In the genomic region with DNA sequence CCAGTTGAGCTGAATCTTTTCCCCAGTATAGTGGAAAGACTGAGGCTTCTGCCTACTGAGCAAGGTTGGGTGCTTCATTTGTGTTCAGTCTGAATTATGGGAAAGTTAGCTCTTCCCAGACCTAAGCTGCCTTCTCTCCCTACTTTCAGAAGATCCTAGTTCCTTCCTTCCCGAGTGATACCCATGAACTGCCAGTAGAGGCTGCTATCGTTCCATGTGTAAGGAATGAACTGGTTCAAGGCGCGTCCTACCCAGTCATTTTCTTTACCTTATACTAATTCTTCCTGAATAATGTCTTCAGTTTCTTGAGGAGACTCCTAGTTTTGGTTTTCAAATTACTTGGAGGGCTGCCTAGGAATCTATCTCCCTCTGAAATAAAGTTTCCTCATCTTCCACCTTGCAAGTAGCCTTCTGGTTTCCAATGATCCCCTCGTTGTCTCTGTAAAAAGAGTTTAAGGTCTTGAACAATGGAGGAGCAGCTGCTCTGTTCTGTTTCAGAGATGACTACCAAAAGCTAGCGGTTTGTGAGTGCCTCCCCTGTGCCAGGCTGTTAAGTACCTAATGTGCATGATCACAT, we compare ENCODE assay signal across 7 cellular contexts. TPM values are rescaled to one million over a fixed set of nuclear protein-coding genes. Genes with fewer than 3 reads are reported as not detected.
DNase-seq lines count a peak whose midpoint lies in the region; ATAC-seq and TF ChIP-seq lines count a peak whose summit lies in the region.

No MANE protein-coding gene starts in this region.

- no peak for ATAC-seq in GM21367 (IDR thresholded peaks at IDR 0.05; ENCODE audit: unreplicated experiment)

- no peak overlapping the region for H2AFZ ChIP-seq in osteoblast (ENCODE audit: low read length)

- H3K4me2 ChIP-seq in osteoblast (ENCODE audit: insufficient read depth, low read length) = no peak overlapping the region

- H3K79me2 ChIP-seq in osteoblast (ENCODE audit: insufficient read depth, low read length) = no peaks in the 10 kb centered on the region

- H3K4me3 ChIP-seq in fibroblast of pulmonary artery (replicated peaks; ENCODE audit: low read depth, low read length) (no peak overlapping the region), osteoblast (ENCODE audit: insufficient read depth, low read length) (no peak overlapping the region)

- in situ Hi-C loops in G401 (cut with HindIII; ENCODE audit: low sequenced_read_pairs) (no loop called here), SK-MEL-5 (cut with HindIII; ENCODE audit: low pct_unique_long_range_greater_than_20kb, low sequenced_read_pairs) (no loop called here)

- TF ChIP-seq CTCF in fibroblast of pulmonary artery (IDR thresholded peaks at IDR 0.05; ENCODE audit: low read length, missing control alignments) (no peak), osteoblast (IDR thresholded peaks at IDR 0.05; ENCODE audit: extremely low read depth, low read depth, low read length) (peak; percentile 100)

- H3K36me3 ChIP-seq in osteoblast (ENCODE audit: insufficient read depth, low read length) = peaks cover 55% of the 10 kb centered on the region

- peaks cover 29% of the 10 kb centered on the region for H4K20me1 ChIP-seq in osteoblast (ENCODE audit: insufficient read depth, low read length)

- no peaks in the 10 kb centered on the region for H3K27me3 ChIP-seq in osteoblast (ENCODE audit: insufficient read depth, low read length)

- H3K27ac ChIP-seq in osteoblast (ENCODE audit: low read depth, low read length) = no peak overlapping the region

- H3K9me3 ChIP-seq in osteoblast (ENCODE audit: low read depth, low read length) = no peaks in the 10 kb centered on the region

- H3K4me1 ChIP-seq in osteoblast (ENCODE audit: insufficient read depth, low read length) = peaks cover 16% of the 10 kb centered on the region

- peak; percentile 68 for DNase-seq in G401 (ENCODE audit: low spot score)
- peak; percentile 59 for DNase-seq in M059J (ENCODE audit: low read depth)
- DNase-seq in SK-MEL-5 (ENCODE audit: low read depth, low spot score) = peak; percentile 79
- DNase-seq in fibroblast of pulmonary artery (ENCODE audit: low read depth) = peak; percentile 85
- peak; percentile 95 for DNase-seq in osteoblast (ENCODE audit: insufficient read length, low spot score, missing footprints)
- no peak for DNase-seq in effector CD4-positive, alpha-beta T cell

RNA-seq across cellular contexts. Expression of a gene that starts 0.9 kb away (rescaled TPM):
- total RNA-seq in G401 (2014; rRNA removed; shearing (Covaris generic)) = not detected in 2 replicates
- total RNA-seq in M059J (2014; rRNA removed; shearing (Covaris generic)) = not detected in 2 replicates
- 0.26 and 0.69 TPM in 2 replicates for total RNA-seq in SK-MEL-5 (2014; rRNA removed; shearing (Covaris generic))
- 1.2 TPM in 2 replicates for polyA plus RNA-seq in SK-MEL-5 (2015; cell fraction: cytosol; rRNA removed)
- 4.8 and 8.4 TPM in 2 replicates for polyA plus RNA-seq in SK-MEL-5 (2015; cell fraction: nucleus; rRNA removed)
- 0.72 and 0.88 TPM in 2 replicates for total RNA-seq in osteoblast

RNA-seq across cellular contexts. Expression of a gene that starts 7.6 kb away (rescaled TPM):
- 0.78 TPM in 1 of 2 replicates, not detected in the other for total RNA-seq in G401 (2014; rRNA removed; shearing (Covaris generic))
- 0.02 TPM in 1 of 2 replicates, not detected in the other for total RNA-seq in M059J (2014; rRNA removed; shearing (Covaris generic))
- 0.26 TPM in 1 of 2 replicates, not detected in the other for total RNA-seq in SK-MEL-5 (2014; rRNA removed; shearing (Covaris generic))
- polyA plus RNA-seq in SK-MEL-5 (2015; cell fraction: cytosol; rRNA removed) = 0.25 and 0.36 TPM in 2 replicates
- 1.2 and 3.7 TPM in 2 replicates for polyA plus RNA-seq in SK-MEL-5 (2015; cell fraction: nucleus; rRNA removed)
- total RNA-seq in osteoblast = under 0.01 TPM in 1 of 2 replicates, not detected in the other

RNA-seq across cellular contexts. Expression of a gene that starts 10.2 kb away (rescaled TPM):
- total RNA-seq in G401 (2014; rRNA removed; shearing (Covaris generic)) = 53.6 and 116 TPM in 2 replicates
- 79.3 and 139 TPM in 2 replicates for total RNA-seq in M059J (2014; rRNA removed; shearing (Covaris generic))
- total RNA-seq in SK-MEL-5 (2014; rRNA removed; shearing (Covaris generic)) = 139 and 154 TPM in 2 replicates
- polyA plus RNA-seq in SK-MEL-5 (2015; cell fraction: cytosol; rRNA removed) = 261 and 268 TPM in 2 replicates
- polyA plus RNA-seq in SK-MEL-5 (2015; cell fraction: nucleus; rRNA removed) = 77.7 and 103 TPM in 2 replicates
- total RNA-seq in osteoblast = 79.9 and 81.1 TPM in 2 replicates

RNA-seq across cellular contexts. Expression of a gene that starts 19.4 kb away (rescaled TPM):
- total RNA-seq in G401 (2014; rRNA removed; shearing (Covaris generic)) = 71.6 and 109 TPM in 2 replicates
- 36.9 and 83.7 TPM in 2 replicates for total RNA-seq in M059J (2014; rRNA removed; shearing (Covaris generic))
- 149 and 159 TPM in 2 replicates for total RNA-seq in SK-MEL-5 (2014; rRNA removed; shearing (Covaris generic))
- 115 and 131 TPM in 2 replicates for polyA plus RNA-seq in SK-MEL-5 (2015; cell fraction: cytosol; rRNA removed)
- polyA plus RNA-seq in SK-MEL-5 (2015; cell fraction: nucleus; rRNA removed) = 184 and 204 TPM in 2 replicates
- 94.8 and 104 TPM in 2 replicates for total RNA-seq in osteoblast

RNA-seq across cellular contexts. Expression of a gene that starts 44.8 kb away (rescaled TPM):
- 0.18 TPM in 1 of 2 replicates, not detected in the other for total RNA-seq in G401 (2014; rRNA removed; shearing (Covaris generic))
- total RNA-seq in M059J (2014; rRNA removed; shearing (Covaris generic)) = 0.20 TPM in 1 of 2 replicates, not detected in the other
- total RNA-seq in SK-MEL-5 (2014; rRNA removed; shearing (Covaris generic)) = 0.05 and 0.37 TPM in 2 replicates
- polyA plus RNA-seq in SK-MEL-5 (2015; cell fraction: cytosol; rRNA removed) = not detected in 2 replicates
- not detected in 2 replicates for polyA plus RNA-seq in SK-MEL-5 (2015; cell fraction: nucleus; rRNA removed)
- total RNA-seq in osteoblast = 0.88 TPM in 1 of 2 replicates, not detected in the other
